Comparison of ENCODE assay signal across 18 cellular contexts in genomic region chr12:53461059-53461458, GRCh38. TPM values are rescaled to one million over a fixed set of nuclear protein-coding genes. Genes with fewer than 3 reads are reported as not detected.
DNase-seq lines count a peak whose midpoint lies in the region; ATAC-seq, FAIRE-seq and TF ChIP-seq lines count a peak whose summit lies in the region.
"Had no signal": no experiment of that assay in that cellular context is flagged by ENCODE, and none has a peak within 500 bp of the region (broad histone marks: within the 10 kb centered on the region; RNA-seq: fewer than 3 reads in every experiment).

No MANE protein-coding gene starts in this region.

- H3K4me2 ChIP-seq in HepG2 (ENCODE audit: low read depth, low read length) = no peak overlapping the region

- H4K20me1 ChIP-seq in HepG2 (ENCODE audit: insufficient read depth, low read length) = peaks cover 77% of the 10 kb centered on the region

- no peak overlapping the region for H3K9ac ChIP-seq in HepG2 (ENCODE audit: insufficient read depth, low read depth, low read length)

- H3K4me1 ChIP-seq in HepG2 (ENCODE audit: insufficient read depth, low read length) (peaks cover 58% of the 10 kb centered on the region), right lobe of liver (peaks cover 0 to 28% (median 4%) of the 10 kb centered on the region in 4 donors), right cardiac atrium (ENCODE audit: control insufficient read depth, insufficient read depth, low read length) (peaks cover 3% of the 10 kb centered on the region)

- H3K4me3 Mint-ChIP-seq in activated naive CD8-positive, alpha-beta T cell treated with anti-CD3 and anti-CD28 coated beads for 36 hours = no peak overlapping the region
- H3K4me3 Mint-ChIP-seq: effector memory CD8-positive, alpha-beta T cell had no signal

- no peaks in the 10 kb centered on the region for H3K9me3 Mint-ChIP-seq in activated naive CD8-positive, alpha-beta T cell treated with anti-CD3 and anti-CD28 coated beads for 36 hours
- H3K9me3 Mint-ChIP-seq: effector memory CD8-positive, alpha-beta T cell had no signal

- peaks cover 60% of the 10 kb centered on the region for H3K36me3 Mint-ChIP-seq in activated naive CD8-positive, alpha-beta T cell treated with anti-CD3 and anti-CD28 coated beads for 36 hours

- H3K36me3 ChIP-seq in HepG2 (replicated peaks in 1 of 2; ENCODE audit: control insufficient read depth in 1 of 2, insufficient read depth in 2 of 2, low read length in 2 of 2) (peaks cover 38 to 98% of the 10 kb centered on the region in 2 experiments), right lobe of liver (peaks cover 65 to 100% (median 83%) of the 10 kb centered on the region in 4 donors)

- H3K27ac ChIP-seq in HepG2 (ENCODE audit: extremely low read length, insufficient read depth, low read length) (no peak overlapping the region), right lobe of liver (no peak overlapping the region), right cardiac atrium (ENCODE audit: low read length) (peak overlapping the region; percentile 67)
- H3K27ac ChIP-seq: brain microvascular endothelial cell, tibial nerve had no signal

- H3K27me3 Mint-ChIP-seq in activated naive CD8-positive, alpha-beta T cell treated with anti-CD3 and anti-CD28 coated beads for 36 hours = no peaks in the 10 kb centered on the region
- H3K27me3 Mint-ChIP-seq: effector memory CD8-positive, alpha-beta T cell had no signal

- CTCF ChIA-PET in HepG2 (lab: Yijun Ruan, JAX; ENCODE audit: low intra/inter-chr PET ratio, low total read pairs) = no interaction called here

- peak overlapping the region; percentile 54 for H3K27ac Mint-ChIP-seq in activated naive CD8-positive, alpha-beta T cell treated with anti-CD3 and anti-CD28 coated beads for 36 hours

- H3K27me3 ChIP-seq in HepG2 (ENCODE audit: control insufficient read depth in 1 of 2, insufficient read depth in 2 of 2, low read length in 2 of 2) = no peaks in the 10 kb centered on the region
- H3K27me3 ChIP-seq in right lobe of liver = no peaks in the 10 kb centered on the region
- H3K27me3 ChIP-seq in right cardiac atrium (ENCODE audit: control insufficient read depth, insufficient read depth) = no peaks in the 10 kb centered on the region
- H3K27me3 ChIP-seq: brain microvascular endothelial cell, tibial nerve had no signal

- TF ChIP-seq CTCF in HepG2 (CRISPR knock-in tag; IDR thresholded peaks at IDR 0.05) = no peak
- TF ChIP-seq CTCF in right lobe of liver (IDR thresholded peaks at IDR 0.05) = no peak
- no peak for TF ChIP-seq CTCF in GM13977 (IDR thresholded peaks at IDR 0.05; ENCODE audit: extremely low read depth, insufficient read depth, missing control alignments)

- DNase-seq in HepG2 (ENCODE audit: low spot score) (no peak), right lobe of liver (no peak), right cardiac atrium (no peak), occipital lobe (lab: John Stamatoyannopoulos, UW) (no peak), ecto neural progenitor cell (ENCODE audit: low spot score) (no peak), GM13977 (ENCODE audit: low spot score) (no peak), superior temporal gyrus (ENCODE audit: extremely low spot score) (no peak)
- DNase-seq in activated naive CD8-positive, alpha-beta T cell treated with anti-CD3 and anti-CD28 coated beads for 36 hours = no peak
- DNase-seq: activated CD4-positive, CD25-positive, alpha-beta regulatory T cell; brain microvascular endothelial cell; DMS 273 treated with DMSO at 0.1 percent for 48 hours; effector memory CD8-positive, alpha-beta T cell; foreskin melanocyte; NCI-H1092 treated with DMSO at 0.1 percent for 48 hours had no signal

- TF ChIP-seq RAD21 in HepG2 (CRISPR knock-in tag; IDR thresholded peaks at IDR 0.05) = no peak

- 100% methylated on average over 3 of the region's 3 CpGs for WGBS in HepG2 (ENCODE audit: low lambda C conversion rate)
- 83% methylated on average over 3 of the region's 3 CpGs for WGBS in right lobe of liver (ENCODE audit: insufficient coverage, low coverage, low lambda C conversion rate, missing lambda C conversion rate)
- 57% methylated on average over 3 of the region's 3 CpGs for WGBS in right cardiac atrium

- POLR2A ChIA-PET in HepG2 (lab: Yijun Ruan, JAX) = interaction anchor here (1.8 kb wide), 1 partner anchor 39 kb away, joined by 8 read pairs; the partner anchor contains the start of genes MAP3K12 and TARBP2

- H3K9me3 ChIP-seq in HepG2 (ENCODE audit: low read length) (no peaks in the 10 kb centered on the region), right lobe of liver (no peaks in the 10 kb centered on the region), right cardiac atrium (ENCODE audit: control insufficient read depth, low read length) (no peaks in the 10 kb centered on the region)
- H3K9me3 ChIP-seq: tibial nerve had no signal

- in situ Hi-C loops in HepG2 (cut with HindIII; ENCODE audit: extremely low pct_ligation_motif_present, low pct_unique_long_range_greater_than_20kb) (no loop called here), GM13977 (cut with MboI; ENCODE audit: low pct_unique_long_range_greater_than_20kb, low sequenced_read_pairs, unreplicated experiment) (no loop called here)

- H3K4me3 ChIP-seq in HepG2 (replicated peaks in 1 of 3; ENCODE audit: insufficient read depth in 1 of 3, low read depth in 2 of 3, low read length in 3 of 3) = no peak overlapping the region
- H3K4me3 ChIP-seq in right lobe of liver = no peak overlapping the region
- H3K4me3 ChIP-seq in right cardiac atrium (ENCODE audit: low read length) = no peak overlapping the region
- H3K4me3 ChIP-seq: SK-N-MC, tibial nerve had no signal

- TF ChIP-seq EP300 in HepG2 (IDR thresholded peaks at IDR 0.05; ENCODE audit: low read depth in 2 of 2, low read length in 2 of 2) (no peak), HepG2 (CRISPR knock-in tag; IDR thresholded peaks at IDR 0.05; ENCODE audit: borderline replicate concordance) (no peak)

- no peak for FAIRE-seq in HepG2 (lab: Jason Lieb, UNC)

- intact Hi-C loops in HepG2 (cut with micrococcal nuclease; ENCODE audit: unreplicated experiment) (no loop called here), right lobe of liver (cut with DNase I) (no loop called here), right cardiac atrium (cut with DNase I) (no loop called here)

- H2AFZ ChIP-seq in HepG2 (ENCODE audit: low read length) = no peak overlapping the region

- BruUV-seq in HepG2 (replicated peaks; lab: Mats Ljungman, UMichigan) = no TSS peak

- H3K79me2 ChIP-seq in HepG2 (ENCODE audit: insufficient read depth, low read length) = peaks cover 74% of the 10 kb centered on the region

- H3K4me1 Mint-ChIP-seq in activated naive CD8-positive, alpha-beta T cell treated with anti-CD3 and anti-CD28 coated beads for 36 hours = peaks cover 44% of the 10 kb centered on the region

- TF ChIP-seq POLR2A in HepG2 (IDR thresholded peaks at IDR 0.05; ENCODE audit: insufficient read depth in 1 of 2, low read depth in 2 of 2, low read length in 2 of 2) (no peak), right lobe of liver (IDR thresholded peaks at IDR 0.05) (no peak)

- ATAC-seq in HepG2 (no peak), right lobe of liver (no peak), right cardiac atrium (peak; percentile 58 to 65)
- ATAC-seq: effector memory CD8-positive, alpha-beta T cell had no signal

RNA-seq across cellular contexts. Expression of gene PCBP2, which starts 9.2 kb away (rescaled TPM):
- total RNA-seq in HepG2 (2016; rRNA removed; fragmentation: Illumina TruSeq; extraction: Trizol) (154 and 265 TPM in 2 replicates), right lobe of liver (100 to 1,000 TPM; 254 to 463 (median 347) TPM), right cardiac atrium (100 to 1,000 TPM; 575 to 743 (median 588) TPM), occipital lobe (181 TPM)
- total RNA-seq in HepG2 (2016; cell fraction: cytosol; rRNA removed; fragmentation: Illumina TruSeq; extraction: Trizol; ENCODE audit: low read depth) = 156 and 172 TPM in 2 replicates
- 132 and 265 TPM in 2 replicates for total RNA-seq in HepG2 (2016; cell fraction: insoluble cytoplasmic fraction; rRNA removed; fragmentation: Illumina TruSeq; extraction: Trizol)
- 447 and 497 TPM in 2 replicates for total RNA-seq in HepG2 (2016; cell fraction: membrane; rRNA removed; fragmentation: Illumina TruSeq; extraction: Trizol)
- total RNA-seq in HepG2 (2016; cell fraction: nucleus; rRNA removed; fragmentation: Illumina TruSeq; extraction: Trizol) = 279 and 306 TPM in 2 replicates
- polyA plus RNA-seq in HepG2 (2011; rRNA removed) (345 and 390 TPM in 2 replicates), right cardiac atrium (349 TPM)
- 323 and 364 TPM in 2 replicates for polyA plus RNA-seq in HepG2 (2011; cell fraction: cytosol; rRNA removed)
- polyA plus RNA-seq in HepG2 (2011; cell fraction: nucleus; rRNA removed) = 477 and 513 TPM in 2 replicates
- 786 and 1,014 TPM in 2 replicates for polyA plus RNA-seq in HepG2 (2012)
- 954 and 1,027 TPM in 2 replicates for polyA plus RNA-seq in HepG2 (2016; cell fraction: cytosol; fragmentation: Illumina TruSeq; extraction: Trizol; ENCODE audit: low read depth)
- polyA plus RNA-seq in HepG2 (2016; cell fraction: insoluble cytoplasmic fraction; fragmentation: Illumina TruSeq; extraction: Trizol; ENCODE audit: low read depth) = 599 and 702 TPM in 2 replicates
- polyA plus RNA-seq in HepG2 (2016; cell fraction: membrane; fragmentation: Illumina TruSeq; extraction: Trizol; ENCODE audit: low read depth) = 1,162 and 1,386 TPM in 2 replicates
- polyA plus RNA-seq in HepG2 (2016; cell fraction: nucleus; fragmentation: Illumina TruSeq; extraction: Trizol; ENCODE audit: insufficient read depth, low read depth) = 670 and 689 TPM in 2 replicates
- 709 and 1,043 TPM in 2 replicates for polyA minus RNA-seq in HepG2 (2011; rRNA and poly(A)+ RNA removed; ENCODE audit: low replicate concordance)
- polyA minus RNA-seq in HepG2 (2011; cell fraction: cytosol; rRNA and poly(A)+ RNA removed) = 515 and 646 TPM in 2 replicates
- 549 and 596 TPM in 2 replicates for polyA minus RNA-seq in HepG2 (2011; cell fraction: nucleus; rRNA and poly(A)+ RNA removed)
- total RNA-seq in activated naive CD8-positive, alpha-beta T cell treated with anti-CD3 and anti-CD28 coated beads for 36 hours = 1,000 to 10,000 TPM; 1,052 to 1,089 TPM

RNA-seq across cellular contexts. Expression of gene PRR13, which starts 19.5 kb away (rescaled TPM):
- total RNA-seq in HepG2 (2016; rRNA removed; fragmentation: Illumina TruSeq; extraction: Trizol) = 102 and 109 TPM in 2 replicates
- total RNA-seq in HepG2 (2016; cell fraction: cytosol; rRNA removed; fragmentation: Illumina TruSeq; extraction: Trizol; ENCODE audit: low read depth) = 78.3 and 97.6 TPM in 2 replicates
- total RNA-seq in HepG2 (2016; cell fraction: insoluble cytoplasmic fraction; rRNA removed; fragmentation: Illumina TruSeq; extraction: Trizol) = 99.2 and 114 TPM in 2 replicates
- 113 and 134 TPM in 2 replicates for total RNA-seq in HepG2 (2016; cell fraction: membrane; rRNA removed; fragmentation: Illumina TruSeq; extraction: Trizol)
- 37.8 and 46.1 TPM in 2 replicates for total RNA-seq in HepG2 (2016; cell fraction: nucleus; rRNA removed; fragmentation: Illumina TruSeq; extraction: Trizol)
- polyA plus RNA-seq in HepG2 (2011; rRNA removed) = 65.0 and 70.4 TPM in 2 replicates
- polyA plus RNA-seq in HepG2 (2011; cell fraction: cytosol; rRNA removed) = 58.7 and 62.8 TPM in 2 replicates
- polyA plus RNA-seq in HepG2 (2011; cell fraction: nucleus; rRNA removed) = 20.0 and 31.0 TPM in 2 replicates
- 99.5 and 141 TPM in 2 replicates for polyA plus RNA-seq in HepG2 (2012)
- polyA plus RNA-seq in HepG2 (2016; cell fraction: cytosol; fragmentation: Illumina TruSeq; extraction: Trizol; ENCODE audit: low read depth) = 115 and 156 TPM in 2 replicates
- polyA plus RNA-seq in HepG2 (2016; cell fraction: insoluble cytoplasmic fraction; fragmentation: Illumina TruSeq; extraction: Trizol; ENCODE audit: low read depth) = 164 and 180 TPM in 2 replicates
- 149 and 177 TPM in 2 replicates for polyA plus RNA-seq in HepG2 (2016; cell fraction: membrane; fragmentation: Illumina TruSeq; extraction: Trizol; ENCODE audit: low read depth)
- polyA plus RNA-seq in HepG2 (2016; cell fraction: nucleus; fragmentation: Illumina TruSeq; extraction: Trizol; ENCODE audit: insufficient read depth, low read depth) = 113 and 118 TPM in 2 replicates
- 59.9 and 104 TPM in 2 replicates for polyA minus RNA-seq in HepG2 (2011; rRNA and poly(A)+ RNA removed; ENCODE audit: low replicate concordance)
- polyA minus RNA-seq in HepG2 (2011; cell fraction: cytosol; rRNA and poly(A)+ RNA removed) = 20.7 and 32.5 TPM in 2 replicates
- polyA minus RNA-seq in HepG2 (2011; cell fraction: nucleus; rRNA and poly(A)+ RNA removed) = 18.5 and 23.0 TPM in 2 replicates
- total RNA-seq in right lobe of liver = 10 to 100 TPM; 35.9 to 91.2 (median 61.0) TPM
- total RNA-seq in activated naive CD8-positive, alpha-beta T cell treated with anti-CD3 and anti-CD28 coated beads for 36 hours = 100 to 1,000 TPM; 221 to 247 TPM
- total RNA-seq in right cardiac atrium = 10 to 100 TPM; 66.9 to 85.6 (median 82.6) TPM
- polyA plus RNA-seq in right cardiac atrium = 69.1 TPM
- 5.9 TPM for total RNA-seq in occipital lobe

RNA-seq across cellular contexts. Expression of gene AMHR2, which starts 37.4 kb away (rescaled TPM):
- total RNA-seq in HepG2 (2016; rRNA removed; fragmentation: Illumina TruSeq; extraction: Trizol) (0.58 and 0.90 TPM in 2 replicates), right lobe of liver (under 1 TPM; 0.09 to 0.74 (median 0.48) TPM), right cardiac atrium (under 1 TPM in 3 of 4 donors, not detected in 1; 0.54 to 0.88 (median 0.82) TPM), occipital lobe (not detected)
- 0.44 and 0.81 TPM in 2 replicates for total RNA-seq in HepG2 (2016; cell fraction: cytosol; rRNA removed; fragmentation: Illumina TruSeq; extraction: Trizol; ENCODE audit: low read depth)
- 0.45 and 1.1 TPM in 2 replicates for total RNA-seq in HepG2 (2016; cell fraction: insoluble cytoplasmic fraction; rRNA removed; fragmentation: Illumina TruSeq; extraction: Trizol)
- 0.59 and 0.83 TPM in 2 replicates for total RNA-seq in HepG2 (2016; cell fraction: membrane; rRNA removed; fragmentation: Illumina TruSeq; extraction: Trizol)
- total RNA-seq in HepG2 (2016; cell fraction: nucleus; rRNA removed; fragmentation: Illumina TruSeq; extraction: Trizol) = 0.37 TPM in 1 of 2 replicates, not detected in the other
- polyA plus RNA-seq in HepG2 (2011; rRNA removed) (0.24 and 0.50 TPM in 2 replicates), right cardiac atrium (0.48 TPM)
- polyA plus RNA-seq in HepG2 (2011; cell fraction: cytosol; rRNA removed) = 0.37 and 0.81 TPM in 2 replicates
- 0.80 and 0.90 TPM in 2 replicates for polyA plus RNA-seq in HepG2 (2011; cell fraction: nucleus; rRNA removed)
- 0.15 and 0.21 TPM in 2 replicates for polyA plus RNA-seq in HepG2 (2012)
- polyA plus RNA-seq in HepG2 (2016; cell fraction: cytosol; fragmentation: Illumina TruSeq; extraction: Trizol; ENCODE audit: low read depth) = 0.43 and 0.48 TPM in 2 replicates
- 0.48 and 1.4 TPM in 2 replicates for polyA plus RNA-seq in HepG2 (2016; cell fraction: insoluble cytoplasmic fraction; fragmentation: Illumina TruSeq; extraction: Trizol; ENCODE audit: low read depth)
- polyA plus RNA-seq in HepG2 (2016; cell fraction: membrane; fragmentation: Illumina TruSeq; extraction: Trizol; ENCODE audit: low read depth) = 0.47 and 0.73 TPM in 2 replicates
- polyA plus RNA-seq in HepG2 (2016; cell fraction: nucleus; fragmentation: Illumina TruSeq; extraction: Trizol; ENCODE audit: insufficient read depth, low read depth) = 0.80 and 0.85 TPM in 2 replicates
- polyA minus RNA-seq in HepG2 (2011; rRNA and poly(A)+ RNA removed; ENCODE audit: low replicate concordance) = 0.49 and 0.66 TPM in 2 replicates
- not detected in 2 replicates for polyA minus RNA-seq in HepG2 (2011; cell fraction: cytosol; rRNA and poly(A)+ RNA removed)
- polyA minus RNA-seq in HepG2 (2011; cell fraction: nucleus; rRNA and poly(A)+ RNA removed) = 0.25 and 0.64 TPM in 2 replicates
- not detected for total RNA-seq in activated naive CD8-positive, alpha-beta T cell treated with anti-CD3 and anti-CD28 coated beads for 36 hours
- total RNA-seq: mesenteric fat pad, posterior vena cava, tibial nerve had no signal

RNA-seq across cellular contexts. Expression of gene MAP3K12, which starts 38.2 kb away (rescaled TPM):
- total RNA-seq in HepG2 (2016; rRNA removed; fragmentation: Illumina TruSeq; extraction: Trizol) (0.13 and 0.20 TPM in 2 replicates), right lobe of liver (1 to 10 TPM in 4 of 6 experiments, under 1 TPM in 2; 0.68 to 2.9 (median 1.5) TPM), right cardiac atrium (1 to 10 TPM; 7.7 to 9.6 (median 9.0) TPM), occipital lobe (30.9 TPM)
- total RNA-seq in HepG2 (2016; cell fraction: cytosol; rRNA removed; fragmentation: Illumina TruSeq; extraction: Trizol; ENCODE audit: low read depth) = under 0.01 and 0.10 TPM in 2 replicates
- total RNA-seq in HepG2 (2016; cell fraction: insoluble cytoplasmic fraction; rRNA removed; fragmentation: Illumina TruSeq; extraction: Trizol) = 0.25 and 0.28 TPM in 2 replicates
- 0.03 and 0.25 TPM in 2 replicates for total RNA-seq in HepG2 (2016; cell fraction: membrane; rRNA removed; fragmentation: Illumina TruSeq; extraction: Trizol)
- total RNA-seq in HepG2 (2016; cell fraction: nucleus; rRNA removed; fragmentation: Illumina TruSeq; extraction: Trizol) = 0.16 and 0.28 TPM in 2 replicates
- polyA plus RNA-seq in HepG2 (2011; rRNA removed) (1.1 and 1.3 TPM in 2 replicates), right cardiac atrium (9.2 TPM)
- 0.23 and 0.60 TPM in 2 replicates for polyA plus RNA-seq in HepG2 (2011; cell fraction: cytosol; rRNA removed)
- polyA plus RNA-seq in HepG2 (2011; cell fraction: nucleus; rRNA removed) = 5.5 and 6.6 TPM in 2 replicates
- polyA plus RNA-seq in HepG2 (2012) = 1.9 and 2.3 TPM in 2 replicates
- 0.02 TPM in 1 of 2 replicates, not detected in the other for polyA plus RNA-seq in HepG2 (2016; cell fraction: cytosol; fragmentation: Illumina TruSeq; extraction: Trizol; ENCODE audit: low read depth)
- 0.05 and 0.10 TPM in 2 replicates for polyA plus RNA-seq in HepG2 (2016; cell fraction: insoluble cytoplasmic fraction; fragmentation: Illumina TruSeq; extraction: Trizol; ENCODE audit: low read depth)
- polyA plus RNA-seq in HepG2 (2016; cell fraction: membrane; fragmentation: Illumina TruSeq; extraction: Trizol; ENCODE audit: low read depth) = not detected in 2 replicates
- polyA plus RNA-seq in HepG2 (2016; cell fraction: nucleus; fragmentation: Illumina TruSeq; extraction: Trizol; ENCODE audit: insufficient read depth, low read depth) = 0.34 and 1.5 TPM in 2 replicates
- polyA minus RNA-seq in HepG2 (2011; rRNA and poly(A)+ RNA removed; ENCODE audit: low replicate concordance) = 1.4 and 3.4 TPM in 2 replicates
- polyA minus RNA-seq in HepG2 (2011; cell fraction: cytosol; rRNA and poly(A)+ RNA removed) = 0.26 and 0.49 TPM in 2 replicates
- 1.3 and 1.6 TPM in 2 replicates for polyA minus RNA-seq in HepG2 (2011; cell fraction: nucleus; rRNA and poly(A)+ RNA removed)
- 1 to 10 TPM; 8.4 to 8.7 TPM for total RNA-seq in activated naive CD8-positive, alpha-beta T cell treated with anti-CD3 and anti-CD28 coated beads for 36 hours

RNA-seq across cellular contexts. Expression of gene TARBP2, which starts 40.0 kb away (rescaled TPM):
- 39.5 and 55.5 TPM in 2 replicates for total RNA-seq in HepG2 (2016; rRNA removed; fragmentation: Illumina TruSeq; extraction: Trizol)
- total RNA-seq in HepG2 (2016; cell fraction: cytosol; rRNA removed; fragmentation: Illumina TruSeq; extraction: Trizol; ENCODE audit: low read depth) = 73.3 and 74.5 TPM in 2 replicates
- 37.9 and 54.0 TPM in 2 replicates for total RNA-seq in HepG2 (2016; cell fraction: insoluble cytoplasmic fraction; rRNA removed; fragmentation: Illumina TruSeq; extraction: Trizol)
- 79.2 and 87.3 TPM in 2 replicates for total RNA-seq in HepG2 (2016; cell fraction: membrane; rRNA removed; fragmentation: Illumina TruSeq; extraction: Trizol)
- 45.3 and 52.6 TPM in 2 replicates for total RNA-seq in HepG2 (2016; cell fraction: nucleus; rRNA removed; fragmentation: Illumina TruSeq; extraction: Trizol)
- polyA plus RNA-seq in HepG2 (2011; rRNA removed) = 47.0 and 49.2 TPM in 2 replicates
- polyA plus RNA-seq in HepG2 (2011; cell fraction: cytosol; rRNA removed) = 34.4 and 52.5 TPM in 2 replicates
- 186 and 198 TPM in 2 replicates for polyA plus RNA-seq in HepG2 (2011; cell fraction: nucleus; rRNA removed)
- 22.1 and 25.4 TPM in 2 replicates for polyA plus RNA-seq in HepG2 (2012)
- 64.6 and 72.6 TPM in 2 replicates for polyA plus RNA-seq in HepG2 (2016; cell fraction: cytosol; fragmentation: Illumina TruSeq; extraction: Trizol; ENCODE audit: low read depth)
- 32.5 and 37.2 TPM in 2 replicates for polyA plus RNA-seq in HepG2 (2016; cell fraction: insoluble cytoplasmic fraction; fragmentation: Illumina TruSeq; extraction: Trizol; ENCODE audit: low read depth)
- 60.8 and 63.3 TPM in 2 replicates for polyA plus RNA-seq in HepG2 (2016; cell fraction: membrane; fragmentation: Illumina TruSeq; extraction: Trizol; ENCODE audit: low read depth)
- polyA plus RNA-seq in HepG2 (2016; cell fraction: nucleus; fragmentation: Illumina TruSeq; extraction: Trizol; ENCODE audit: insufficient read depth, low read depth) = 85.1 and 85.5 TPM in 2 replicates
- 46.1 and 74.4 TPM in 2 replicates for polyA minus RNA-seq in HepG2 (2011; rRNA and poly(A)+ RNA removed; ENCODE audit: low replicate concordance)
- polyA minus RNA-seq in HepG2 (2011; cell fraction: cytosol; rRNA and poly(A)+ RNA removed) = 11.2 and 16.6 TPM in 2 replicates
- 46.1 and 50.8 TPM in 2 replicates for polyA minus RNA-seq in HepG2 (2011; cell fraction: nucleus; rRNA and poly(A)+ RNA removed)
- total RNA-seq in right lobe of liver = 10 to 100 TPM; 15.1 to 20.8 (median 17.8) TPM
- total RNA-seq in activated naive CD8-positive, alpha-beta T cell treated with anti-CD3 and anti-CD28 coated beads for 36 hours = 10 to 100 TPM; 41.0 to 47.3 TPM
- total RNA-seq in right cardiac atrium = 10 to 100 TPM; 12.9 to 13.9 (median 13.4) TPM
- polyA plus RNA-seq in right cardiac atrium = 12.8 TPM
- 28.1 TPM for total RNA-seq in occipital lobe

Comparison
In these comparisons a context has a peak if more than half of its experiments do, and no peak if none do; other contexts are left out.
1. ATAC-seq: peak in right cardiac atrium (2 of 2); none in HepG2 (single experiment) and right lobe of liver (0 of 4).